Comparison of ENCODE assay signal across 27 cellular contexts in genomic region chr15:70793694-70794093, GRCh38. TPM values are rescaled to one million over a fixed set of nuclear protein-coding genes. Genes with fewer than 3 reads are reported as not detected.
DNase-seq lines count a peak whose midpoint lies in the region; ATAC-seq and TF ChIP-seq lines count a peak whose summit lies in the region.
"Had no signal": no experiment of that assay in that cellular context is flagged by ENCODE, and none has a peak within 500 bp of the region (broad histone marks: within the 10 kb centered on the region; RNA-seq: fewer than 3 reads in every experiment).

No MANE protein-coding gene starts in this region.

- H3K4me1 ChIP-seq in naive thymus-derived CD4-positive, alpha-beta T cell (ENCODE audit: control insufficient read depth in 2 of 2, insufficient read depth in 2 of 2, low read length in 2 of 2) = no peaks in the 10 kb centered on the region
- H3K4me1 ChIP-seq: BE2C, testis, uterus had no signal

- DNase-seq in left ventricle myocardium superior = no peak
- no peak for DNase-seq in Right ventricle myocardium inferior (ENCODE audit: missing footprints)
- no peak for DNase-seq in chondrocyte (ENCODE audit: low spot score)
- DNase-seq in osteocyte (ENCODE audit: extremely low spot score, unreplicated experiment) = no peak
- DNase-seq in naive thymus-derived CD4-positive, alpha-beta T cell = no peak
- DNase-seq: activated CD4-positive, alpha-beta T cell treated with anti-CD3 and anti-CD28 coated beads, Interleukin-2, amount 10 ng/mL, durations not matched to agents 24 days and 14 days; activated gamma-delta T cell; activated naive CD8-positive, alpha-beta T cell treated with anti-CD3 and anti-CD28 coated beads, Interleukin-2, amount 10 ng/mL, durations not matched to agents 7 days and 5 days; activated T-cell treated with anti-CD3 and anti-CD28 coated beads, Interleukin-2, amount 50 U/mL, for 24 hours; BE2C; CD8-positive, alpha-beta memory T cell; effector CD4-positive, alpha-beta T cell; head of caudate nucleus; kidney glomerular epithelial cell; NCI-H1436; NCI-H2107; stimulated activated CD4-positive, alpha-beta T cell treated with anti-CD3 and anti-CD28 coated beads, Interleukin-15, amount 100 ng/mL, for 24 hours; stimulated activated naive B cell treated with anti-CD40 and anti-IgM and Interleukin-4, amounts not matched to agents 10 μg/mL and 1 μg/mL and 100 μg/mL, for 72 hours; T1000; testis; uterus had no signal

- no peaks in the 10 kb centered on the region for H3K27me3 Mint-ChIP-seq in chondrocyte (ENCODE audit: low read depth)
- H3K27me3 Mint-ChIP-seq in osteocyte (ENCODE audit: unreplicated experiment) = no peaks in the 10 kb centered on the region
- H3K27me3 Mint-ChIP-seq in naive thymus-derived CD4-positive, alpha-beta T cell = peaks cover 0 to 18% (median 0%) of the 10 kb centered on the region in 5 donors

- intact Hi-C loops in left ventricle myocardium superior (cut with micrococcal nuclease) = no loop called here
- intact Hi-C loops in Right ventricle myocardium inferior (cut with DNase I) = no loop called here
- intact Hi-C loops in naive thymus-derived CD4-positive, alpha-beta T cell (cut with micrococcal nuclease) = no loop called here

- H3K4me1 Mint-ChIP-seq in chondrocyte (ENCODE audit: low read depth) = peaks cover 69% of the 10 kb centered on the region
- H3K4me1 Mint-ChIP-seq in osteocyte (ENCODE audit: unreplicated experiment) = peaks cover 72% of the 10 kb centered on the region
- peaks cover 0 to 2% (median 0%) of the 10 kb centered on the region in 7 donors for H3K4me1 Mint-ChIP-seq in naive thymus-derived CD4-positive, alpha-beta T cell
- H3K4me1 Mint-ChIP-seq: activated CD4-positive, alpha-beta T cell treated with anti-CD3 and anti-CD28 coated beads, Interleukin-2, amount 10 ng/mL, durations not matched to agents 24 days and 14 days; activated naive CD8-positive, alpha-beta T cell treated with anti-CD3 and anti-CD28 coated beads, Interleukin-2, amount 10 ng/mL, durations not matched to agents 7 days and 5 days; CD8-positive, alpha-beta memory T cell; stimulated activated naive B cell treated with anti-CD40 and anti-IgM and Interleukin-4, amounts not matched to agents 10 μg/mL and 1 μg/mL and 100 μg/mL, for 72 hours had no signal

- no peaks in the 10 kb centered on the region for H3K9me3 ChIP-seq in naive thymus-derived CD4-positive, alpha-beta T cell (ENCODE audit: control insufficient read depth in 2 of 3, low read length in 3 of 3)
- H3K9me3 ChIP-seq: BE2C, testis, uterus had no signal

- no peak for TF ChIP-seq CTCF in chondrocyte (IDR thresholded peaks at IDR 0.05)
- no peak for TF ChIP-seq CTCF in osteocyte (IDR thresholded peaks at IDR 0.05)

- H3K36me3 Mint-ChIP-seq in chondrocyte (ENCODE audit: low read depth) (no peaks in the 10 kb centered on the region), osteocyte (ENCODE audit: unreplicated experiment) (no peaks in the 10 kb centered on the region)
- H3K36me3 Mint-ChIP-seq in naive thymus-derived CD4-positive, alpha-beta T cell = no peaks in the 10 kb centered on the region
- H3K36me3 Mint-ChIP-seq: activated naive CD8-positive, alpha-beta T cell treated with anti-CD3 and anti-CD28 coated beads, Interleukin-2, amount 10 ng/mL, durations not matched to agents 7 days and 5 days; CD8-positive, alpha-beta memory T cell; neural progenitor cell; stimulated activated naive B cell treated with anti-CD40 and anti-IgM and Interleukin-4, amounts not matched to agents 10 μg/mL and 1 μg/mL and 100 μg/mL, for 72 hours had no signal

- no peak overlapping the region for H3K27ac ChIP-seq in naive thymus-derived CD4-positive, alpha-beta T cell (ENCODE audit: low read depth, low read length)
- H3K27ac ChIP-seq: KMS-11, neural progenitor cell, testis had no signal

- H3K27ac Mint-ChIP-seq in chondrocyte (ENCODE audit: unreplicated experiment) (peak overlapping the region; percentile 99), osteocyte (ENCODE audit: unreplicated experiment) (peak overlapping the region; percentile 99)
- no peak overlapping the region for H3K27ac Mint-ChIP-seq in naive thymus-derived CD4-positive, alpha-beta T cell
- H3K27ac Mint-ChIP-seq: activated CD4-positive, alpha-beta T cell treated with anti-CD3 and anti-CD28 coated beads, Interleukin-2, amount 10 ng/mL, durations not matched to agents 24 days and 14 days; activated naive CD8-positive, alpha-beta T cell treated with anti-CD3 and anti-CD28 coated beads, Interleukin-2, amount 10 ng/mL, durations not matched to agents 7 days and 5 days; activated T-cell treated with anti-CD3 and anti-CD28 coated beads, Interleukin-2, amount 50 U/mL, for 24 hours; neural progenitor cell; stimulated activated naive B cell treated with anti-CD40 and anti-IgM and Interleukin-4, amounts not matched to agents 10 μg/mL and 1 μg/mL and 100 μg/mL, for 72 hours had no signal

- peak; percentile 42 for ATAC-seq in left ventricle myocardium superior
- no peak for ATAC-seq in Right ventricle myocardium inferior
- ATAC-seq in naive thymus-derived CD4-positive, alpha-beta T cell = no peak
- ATAC-seq in HG03457 (IDR thresholded peaks at IDR 0.05; ENCODE audit: unreplicated experiment) = no peak
- no peak for ATAC-seq in HG03139 (IDR thresholded peaks at IDR 0.05; ENCODE audit: unreplicated experiment)
- no peak for ATAC-seq in HG02840 (IDR thresholded peaks at IDR 0.05; ENCODE audit: low FRiP score, unreplicated experiment)
- ATAC-seq: stimulated activated naive B cell treated with anti-CD40 and anti-IgM and Interleukin-4, amounts not matched to agents 10 μg/mL and 1 μg/mL and 100 μg/mL, for 72 hours had no signal

- POLR2A ChIA-PET in naive thymus-derived CD4-positive, alpha-beta T cell (lab: Charles Lee) = no interaction called here

- H3K27me3 ChIP-seq in naive thymus-derived CD4-positive, alpha-beta T cell (ENCODE audit: control insufficient read depth in 2 of 2, insufficient read depth in 2 of 2, low read length in 2 of 2) = no peaks in the 10 kb centered on the region
- H3K27me3 ChIP-seq: neural progenitor cell, testis, uterus had no signal

- CTCF ChIA-PET in naive thymus-derived CD4-positive, alpha-beta T cell (lab: Charles Lee) = interaction anchor here (1.0 kb wide), 1 partner anchor 18 kb away, joined by 3 read pairs; no protein-coding TSS in a partner anchor

- H3K4me3 ChIP-seq in naive thymus-derived CD4-positive, alpha-beta T cell (ENCODE audit: low read length) = no peak overlapping the region
- H3K4me3 ChIP-seq: lung, neural progenitor cell, testis, uterus had no signal

- no peaks in the 10 kb centered on the region for H3K36me3 ChIP-seq in naive thymus-derived CD4-positive, alpha-beta T cell (ENCODE audit: control insufficient read depth in 2 of 3, insufficient read depth in 3 of 3, low read length in 3 of 3)
- H3K36me3 ChIP-seq: BE2C, neural progenitor cell, uterus had no signal

- no peak overlapping the region for H3K4me3 Mint-ChIP-seq in chondrocyte (ENCODE audit: unreplicated experiment)
- no peak overlapping the region for H3K4me3 Mint-ChIP-seq in osteocyte (ENCODE audit: unreplicated experiment)
- no peak overlapping the region for H3K4me3 Mint-ChIP-seq in naive thymus-derived CD4-positive, alpha-beta T cell
- H3K4me3 Mint-ChIP-seq: activated CD4-positive, alpha-beta T cell treated with anti-CD3 and anti-CD28 coated beads, Interleukin-2, amount 10 ng/mL, durations not matched to agents 24 days and 14 days; activated naive CD8-positive, alpha-beta T cell treated with anti-CD3 and anti-CD28 coated beads, Interleukin-2, amount 10 ng/mL, durations not matched to agents 7 days and 5 days; activated T-cell treated with anti-CD3 and anti-CD28 coated beads, Interleukin-2, amount 50 U/mL, for 24 hours; CD8-positive, alpha-beta memory T cell; neural progenitor cell; stimulated activated naive B cell treated with anti-CD40 and anti-IgM and Interleukin-4, amounts not matched to agents 10 μg/mL and 1 μg/mL and 100 μg/mL, for 72 hours had no signal

- H3K9me3 Mint-ChIP-seq in chondrocyte (ENCODE audit: low read depth) (no peaks in the 10 kb centered on the region), osteocyte (ENCODE audit: unreplicated experiment) (no peaks in the 10 kb centered on the region)
- peaks cover 0 to 1% (median 0%) of the 10 kb centered on the region in 11 donors for H3K9me3 Mint-ChIP-seq in naive thymus-derived CD4-positive, alpha-beta T cell
- H3K9me3 Mint-ChIP-seq: activated CD4-positive, alpha-beta T cell treated with anti-CD3 and anti-CD28 coated beads, Interleukin-2, amount 10 ng/mL, durations not matched to agents 24 days and 14 days; activated naive CD8-positive, alpha-beta T cell treated with anti-CD3 and anti-CD28 coated beads, Interleukin-2, amount 10 ng/mL, durations not matched to agents 7 days and 5 days; activated T-cell treated with anti-CD3 and anti-CD28 coated beads, Interleukin-2, amount 50 U/mL, for 24 hours; CD8-positive, alpha-beta memory T cell; neural progenitor cell; stimulated activated naive B cell treated with anti-CD40 and anti-IgM and Interleukin-4, amounts not matched to agents 10 μg/mL and 1 μg/mL and 100 μg/mL, for 72 hours had no signal

RNA-seq across cellular contexts. Expression of gene UACA, which starts 30.3 kb away (rescaled TPM):
- 32.9 TPM for total RNA-seq in left ventricle myocardium superior
- 25.8 TPM for total RNA-seq in Right ventricle myocardium inferior
- 171 to 275 TPM (median 249 TPM) in 3 replicates for total RNA-seq in chondrocyte
- total RNA-seq in osteocyte = 259 and 264 TPM in 2 replicates
- 1 to 10 TPM in 2 of 5 experiments, under 1 TPM in 3; 0.14 to 2.1 (median 0.46) TPM for total RNA-seq in naive thymus-derived CD4-positive, alpha-beta T cell
- polyA plus RNA-seq in naive thymus-derived CD4-positive, alpha-beta T cell = under 1 TPM in 1 of 2 donors, not detected in 1; 0.38 TPM
- polyA plus RNA-seq: CD8-positive, alpha-beta memory T cell had no signal

Comparison
In these comparisons a context has a peak if more than half of its experiments do, and no peak if none do; other contexts are left out.
1. H3K27ac Mint-ChIP-seq: peak in chondrocyte (single experiment) and osteocyte (single experiment); none in naive thymus-derived CD4-positive, alpha-beta T cell (0 of 9).